In the genomic region with DNA sequence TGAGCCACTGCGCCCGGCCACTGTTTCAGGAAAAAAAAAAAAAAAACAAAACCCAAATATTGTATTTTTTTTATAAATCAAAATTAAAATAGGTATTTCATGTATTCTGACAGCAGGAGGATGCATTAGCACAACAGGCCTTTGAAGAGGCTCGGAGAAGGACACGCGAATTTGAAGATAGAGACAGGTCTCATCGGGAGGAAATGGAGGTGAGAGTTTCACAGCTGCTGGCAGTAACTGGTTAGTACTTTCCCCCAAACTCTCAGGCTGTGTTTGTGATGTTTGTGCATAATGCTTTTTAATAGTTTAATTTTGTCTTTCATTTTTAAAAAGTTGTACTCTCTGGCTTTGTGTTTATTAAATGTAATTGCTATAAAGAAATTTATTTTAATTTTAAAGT, we compare ENCODE assay signal across 1 cellular context.
TF ChIP-seq lines count a peak whose summit lies in the region.

No MANE protein-coding gene starts in this region.

TF ChIP-seq in IMR-90, 13 proteins besides CTCF, POLR2A, EP300 and RAD21:
- TF ChIP-seq RFX5 (IDR thresholded peaks at IDR 0.05; ENCODE audit: low read depth, low read length) (no peak), NFE2L2 (IDR thresholded peaks at IDR 0.05; ENCODE audit: low read depth, low read length) (no peak), MAFK (IDR thresholded peaks at IDR 0.05; ENCODE audit: low read depth, low read length) (no peak), CHD1 (IDR thresholded peaks at IDR 0.05; ENCODE audit: low read depth, low read length) (no peak), MXI1 (IDR thresholded peaks at IDR 0.05; ENCODE audit: borderline replicate concordance, low read depth, low read length) (no peak), MAZ (IDR thresholded peaks at IDR 0.05; ENCODE audit: borderline replicate concordance, low read depth, low read length) (no peak), BHLHE40 (IDR thresholded peaks at IDR 0.05; ENCODE audit: low read depth, low read length) (no peak), CEBPB (IDR thresholded peaks at IDR 0.05; ENCODE audit: low read depth, low read length) (no peak)
- TF ChIP-seq, protein P1, sequence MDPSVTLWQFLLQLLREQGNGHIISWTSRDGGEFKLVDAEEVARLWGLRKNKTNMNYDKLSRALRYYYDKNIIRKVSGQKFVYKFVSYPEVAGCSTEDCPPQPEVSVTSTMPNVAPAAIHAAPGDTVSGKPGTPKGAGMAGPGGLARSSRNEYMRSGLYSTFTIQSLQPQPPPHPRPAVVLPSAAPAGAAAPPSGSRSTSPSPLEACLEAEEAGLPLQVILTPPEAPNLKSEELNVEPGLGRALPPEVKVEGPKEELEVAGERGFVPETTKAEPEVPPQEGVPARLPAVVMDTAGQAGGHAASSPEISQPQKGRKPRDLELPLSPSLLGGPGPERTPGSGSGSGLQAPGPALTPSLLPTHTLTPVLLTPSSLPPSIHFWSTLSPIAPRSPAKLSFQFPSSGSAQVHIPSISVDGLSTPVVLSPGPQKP (IDR thresholded peaks at IDR 0.05; ENCODE audit: borderline replicate concordance, low read depth, low read length) = no peak
